Comparison of ENCODE assay signal across 13 cellular contexts in genomic region chr16:72367841-72368240, GRCh38.
DNase-seq lines count a peak whose midpoint lies in the region; ATAC-seq and TF ChIP-seq lines count a peak whose summit lies in the region.
"Had no signal": no experiment of that assay in that cellular context is flagged by ENCODE, and none has a peak within 500 bp of the region (broad histone marks: within the 10 kb centered on the region; RNA-seq: fewer than 3 reads in every experiment).

No MANE protein-coding gene starts in this region.

- H3K27me3 ChIP-seq in endodermal cell (ENCODE audit: control insufficient read depth, insufficient read depth, low read length, poor library complexity, severe bottlenecking) = no peaks in the 10 kb centered on the region
- H3K27me3 ChIP-seq: BLaER1 treated with 17β-estradiol and CSF1 and Interleukin-3, amounts not matched to agents 10 nM and 100 nM had no signal

- ATAC-seq in HG03280 (IDR thresholded peaks at IDR 0.05; ENCODE audit: unreplicated experiment) (no peak), HG02642 (IDR thresholded peaks at IDR 0.05; ENCODE audit: poor library complexity, unreplicated experiment) (no peak)
- ATAC-seq: A549 had no signal

- H3K27me3 Mint-ChIP-seq in endodermal cell (ENCODE audit: insufficient read depth) = no peaks in the 10 kb centered on the region
- H3K27me3 Mint-ChIP-seq: CD4-positive, CD25-positive, alpha-beta regulatory T cell; IgD-negative memory B cell had no signal

- H3K4me1 ChIP-seq in endodermal cell (ENCODE audit: control insufficient read depth, insufficient read depth, low read length) = peaks cover 18% of the 10 kb centered on the region

- peak overlapping the region; percentile 37 for H3K4me3 ChIP-seq in endodermal cell (ENCODE audit: low read length)
- H3K4me3 ChIP-seq in fibroblast of the aortic adventitia (ENCODE audit: low read depth, low read length) = no peak overlapping the region
- H3K4me3 ChIP-seq: A549; BLaER1 treated with 17β-estradiol and CSF1 and Interleukin-3, amounts not matched to agents 10 nM and 100 nM had no signal

- no peak overlapping the region for H3K27ac ChIP-seq in endodermal cell (ENCODE audit: low read depth, low read length)
- H3K27ac ChIP-seq: A549; BLaER1 treated with 17β-estradiol and CSF1 and Interleukin-3, amounts not matched to agents 10 nM and 100 nM had no signal

- H3K4me3 Mint-ChIP-seq in endodermal cell = no peak overlapping the region
- H3K4me3 Mint-ChIP-seq: CD4-positive, CD25-positive, alpha-beta regulatory T cell; IgD-negative memory B cell had no signal

- peaks cover 18% of the 10 kb centered on the region for H3K9me3 Mint-ChIP-seq in endodermal cell

- peaks cover 7% of the 10 kb centered on the region for H3K4me1 Mint-ChIP-seq in endodermal cell
- H3K4me1 Mint-ChIP-seq: CD4-positive, CD25-positive, alpha-beta regulatory T cell had no signal

- H3K36me3 Mint-ChIP-seq in endodermal cell (ENCODE audit: low read depth) = peaks cover 3% of the 10 kb centered on the region
- H3K36me3 Mint-ChIP-seq: CD4-positive, CD25-positive, alpha-beta regulatory T cell had no signal

- no peak overlapping the region for H3K9ac ChIP-seq in endodermal cell (ENCODE audit: extremely low read depth, low read length, poor library complexity, severe bottlenecking)
- H3K9ac ChIP-seq: BLaER1 treated with 17β-estradiol and CSF1 and Interleukin-3, amounts not matched to agents 10 nM and 100 nM had no signal

- H3K27ac Mint-ChIP-seq in endodermal cell = no peak overlapping the region
- H3K27ac Mint-ChIP-seq: CD4-positive, CD25-positive, alpha-beta regulatory T cell; IgD-negative memory B cell had no signal

- peaks cover 17% of the 10 kb centered on the region for H3K36me3 ChIP-seq in endodermal cell (ENCODE audit: control insufficient read depth, insufficient read depth, low read length)
- H3K36me3 ChIP-seq: BLaER1 treated with 17β-estradiol and CSF1 and Interleukin-3, amounts not matched to agents 10 nM and 100 nM had no signal

- TF ChIP-seq CTCF in endodermal cell (conservative IDR thresholded peaks at IDR 0.05) (no peak), fibroblast of the aortic adventitia (IDR thresholded peaks at IDR 0.05; ENCODE audit: insufficient read depth, low read length) (no peak)

- H3K9me3 ChIP-seq in endodermal cell (ENCODE audit: control insufficient read depth, low read length) = peaks cover 44% of the 10 kb centered on the region

- DNase-seq in GM03348 (ENCODE audit: low spot score) (peak; percentile 8), endodermal cell (no peak), fibroblast of the aortic adventitia (ENCODE audit: low read depth) (peak; percentile 33)
- DNase-seq in activated CD8-positive, alpha-beta memory T cell treated with anti-CD3 and anti-CD28 coated beads, Interleukin-2, amount 50 U/mL, for 48 hours = no peak
- DNase-seq in activated CD4-positive, alpha-beta T cell treated with anti-CD3 and anti-CD28 coated beads for 48 hours = no peak
- DNase-seq: CD4-positive, CD25-positive, alpha-beta regulatory T cell; HCEC 1CT; KG1 had no signal

Comparison
In these comparisons a context has a peak if more than half of its experiments do, and no peak if none do; other contexts are left out.
1. DNase-seq: peak in GM03348 (single experiment) and fibroblast of the aortic adventitia (single experiment); none in endodermal cell (single experiment), activated CD8-positive, alpha-beta memory T cell treated with anti-CD3 and anti-CD28 coated beads, Interleukin-2, amount 50 U/mL, for 48 hours (single experiment) and activated CD4-positive, alpha-beta T cell treated with anti-CD3 and anti-CD28 coated beads for 48 hours (single experiment).